1 cellular context compared by ENCODE assay signal in genomic region chr5:84374568-84374967, GRCh38.
TF ChIP-seq lines count a peak whose summit lies in the region.

No MANE protein-coding gene starts in this region.

TF ChIP-seq in SK-N-SH treated with all-trans-retinoic acid at 6 μM for 48 hours, 23 proteins besides CTCF, POLR2A, EP300 and RAD21:
- TF ChIP-seq PPARA (CRISPR knock-in tag; IDR thresholded peaks at IDR 0.05; ENCODE audit: borderline replicate concordance) (no peak), ARNTL (CRISPR knock-in tag; IDR thresholded peaks at IDR 0.05; ENCODE audit: borderline replicate concordance, low read depth) (no peak), GLIS3 (CRISPR knock-in tag; IDR thresholded peaks at IDR 0.05) (no peak), SNAI2 (CRISPR knock-in tag; IDR thresholded peaks at IDR 0.05) (no peak)
- TF ChIP-seq, protein P1, sequence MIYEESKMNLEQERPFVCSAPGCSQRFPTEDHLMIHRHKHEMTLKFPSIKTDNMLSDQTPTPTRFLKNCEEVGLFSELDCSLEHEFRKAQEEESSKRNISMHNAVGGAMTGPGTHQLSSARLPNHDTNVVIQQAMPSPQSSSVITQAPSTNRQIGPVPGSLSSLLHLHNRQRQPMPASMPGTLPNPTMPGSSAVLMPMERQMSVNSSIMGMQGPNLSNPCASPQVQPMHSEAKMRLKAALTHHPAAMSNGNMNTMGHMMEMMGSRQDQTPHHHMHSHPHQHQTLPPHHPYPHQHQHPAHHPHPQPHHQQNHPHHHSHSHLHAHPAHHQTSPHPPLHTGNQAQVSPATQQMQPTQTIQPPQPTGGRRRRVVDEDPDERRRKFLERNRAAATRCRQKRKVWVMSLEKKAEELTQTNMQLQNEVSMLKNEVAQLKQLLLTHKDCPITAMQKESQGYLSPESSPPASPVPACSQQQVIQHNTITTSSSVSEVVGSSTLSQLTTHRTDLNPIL (CRISPR knock-in tag; IDR thresholded peaks at IDR 0.05; ENCODE audit: low read depth), result no peak
